8 cellular contexts compared by ENCODE assay signal in genomic region chr5:692530-693041, GRCh38. TPM values are rescaled to one million over a fixed set of nuclear protein-coding genes. Genes with fewer than 3 reads are reported as not detected.
DNase-seq lines count a peak whose midpoint lies in the region; ATAC-seq and TF ChIP-seq lines count a peak whose summit lies in the region.
"Not testable (repeated sequence)": the region's sequence is repeated elsewhere in the genome, so short reads cannot be mapped to it uniquely, and the experiment has no call there.

No MANE protein-coding gene starts in this region.

- H3K27ac ChIP-seq in caudate nucleus (ENCODE audit: low read depth, low read length) = peak overlapping the region; percentile 76
- H3K27ac ChIP-seq in suprapubic skin = not testable (repeated sequence)

- not testable (repeated sequence) for H3K36me3 ChIP-seq in suprapubic skin

- H3K9me3 ChIP-seq in suprapubic skin = not testable (repeated sequence)

- peaks cover 13% of the 10 kb centered on the region for H3K27me3 Mint-ChIP-seq in T-helper 1 cell treated with Interleukin-12 subunit alpha and Interleukin-12 subunit beta and Interleukin-4 antibody, amounts not matched to agents 30 μg/mL and 1 μg/mL, for 36 hours (ENCODE audit: low read depth)
- peaks cover 14% of the 10 kb centered on the region for H3K27me3 Mint-ChIP-seq in nephron progenitor cell (ENCODE audit: low read depth, poor library complexity)

- H3K4me3 ChIP-seq in suprapubic skin = peak overlapping the region; percentile 65

- TF ChIP-seq CTCF in GM20000 (IDR thresholded peaks at IDR 0.05; ENCODE audit: extremely low read depth, missing control alignments); nephron progenitor cell (IDR thresholded peaks at IDR 0.05); suprapubic skin (IDR thresholded peaks at IDR 0.05): not testable (repeated sequence)

- not testable (repeated sequence) for H3K27ac Mint-ChIP-seq in T-helper 1 cell treated with Interleukin-12 subunit alpha and Interleukin-12 subunit beta and Interleukin-4 antibody, amounts not matched to agents 30 μg/mL and 1 μg/mL, for 36 hours; nephron progenitor cell

- not testable (repeated sequence) for H3K4me1 Mint-ChIP-seq in T-helper 1 cell treated with Interleukin-12 subunit alpha and Interleukin-12 subunit beta and Interleukin-4 antibody, amounts not matched to agents 30 μg/mL and 1 μg/mL, for 36 hours (ENCODE audit: low read depth); nephron progenitor cell

- peak; percentile 23 for ATAC-seq in HG03432 (IDR thresholded peaks at IDR 0.05; ENCODE audit: unreplicated experiment)

- WGBS in suprapubic skin = 0% methylated on average over 14 of the region's 41 CpGs

- peak overlapping the region; percentile 25 for H3K4me3 Mint-ChIP-seq in T-helper 1 cell treated with Interleukin-12 subunit alpha and Interleukin-12 subunit beta and Interleukin-4 antibody, amounts not matched to agents 30 μg/mL and 1 μg/mL, for 36 hours
- H3K4me3 Mint-ChIP-seq in nephron progenitor cell = peak overlapping the region; percentile 65

- not testable (repeated sequence) for H3K27me3 ChIP-seq in suprapubic skin

- DNase-seq in D341Med (ENCODE audit: low spot score) (peak; percentile 33), GM20000 (ENCODE audit: low spot score) (peak; percentile 8), hepatic stellate cell (ENCODE audit: low spot score) (peak; percentile 8), suprapubic skin (ENCODE audit: low spot score in 2 of 2) (peak in 1 of 2 donors; percentile 71)
- DNase-seq in caudate nucleus (lab: John Stamatoyannopoulos, UW); nephron progenitor cell: not testable (repeated sequence)

- H3K9me3 Mint-ChIP-seq in T-helper 1 cell treated with Interleukin-12 subunit alpha and Interleukin-12 subunit beta and Interleukin-4 antibody, amounts not matched to agents 30 μg/mL and 1 μg/mL, for 36 hours; nephron progenitor cell: not testable (repeated sequence)

- TF ChIP-seq POLR2A in suprapubic skin (IDR thresholded peaks at IDR 0.05) = not testable (repeated sequence)

- not testable (repeated sequence) for TF ChIP-seq EP300 in suprapubic skin (IDR thresholded peaks at IDR 0.05)

- H3K36me3 Mint-ChIP-seq in T-helper 1 cell treated with Interleukin-12 subunit alpha and Interleukin-12 subunit beta and Interleukin-4 antibody, amounts not matched to agents 30 μg/mL and 1 μg/mL, for 36 hours (ENCODE audit: low read depth); nephron progenitor cell (ENCODE audit: low read depth): not testable (repeated sequence)

- peaks cover 11% of the 10 kb centered on the region for H3K4me1 ChIP-seq in suprapubic skin

RNA-seq across cellular contexts. Expression of gene TPPP, which starts 0.6 kb away (rescaled TPM):
- 10 to 100 TPM; 10.5 to 22.2 (median 16.2) TPM for total RNA-seq in suprapubic skin
